In genomic region chr5:150627731-150628545, GRCh38 we compare ENCODE assay signal across 10 cellular contexts. TPM values are rescaled to one million over a fixed set of nuclear protein-coding genes. Genes with fewer than 3 reads are reported as not detected.
DNase-seq lines count a peak whose midpoint lies in the region; ATAC-seq, FAIRE-seq and TF ChIP-seq lines count a peak whose summit lies in the region.
"Had no signal": no experiment of that assay in that cellular context is flagged by ENCODE, and none has a peak within 500 bp of the region (broad histone marks: within the 10 kb centered on the region; RNA-seq: fewer than 3 reads in every experiment).

No MANE protein-coding gene starts in this region.

- H3K27ac ChIP-seq in SJSA1: peak overlapping the region; percentile 24

- no peak for ATAC-seq in stimulated activated naive CD8-positive, alpha-beta T cell treated with anti-CD3 and anti-CD28 coated beads, Interleukin-15, Interleukin-2, amounts not matched to agents 100 U/mL and 50 U/mL, for 24 hours
- ATAC-seq in GM19035 (IDR thresholded peaks at IDR 0.05; ENCODE audit: unreplicated experiment): no peak

- FAIRE-seq in GM12892 (lab: Jason Lieb, UNC): no peak

- H3K4me1 ChIP-seq in SJSA1 (replicated peaks): peaks cover 97% of the 10 kb centered on the region

- 0 out of 2 replicates have a peak, but pooled peaks cover 3% of the 10 kb centered on the region for H3K36me3 ChIP-seq in SJSA1

- H3K9me3 ChIP-seq in SJSA1 (replicated peaks): no peaks in the 10 kb centered on the region

- no peak overlapping the region for H3K4me3 ChIP-seq in SJSA1
- H3K4me3 ChIP-seq in fibroblast of the aortic adventitia (ENCODE audit: low read depth, low read length): no peak overlapping the region

- no peaks in the 10 kb centered on the region for H3K27me3 ChIP-seq in SJSA1 (replicated peaks)

- no peak for TF ChIP-seq POLR2A in GM12892 (IDR thresholded peaks at IDR 0.05; ENCODE audit: low read depth, low read length)

- DNase-seq in ELR (ENCODE audit: low read depth) (peak; percentile 62), SJSA1 (ENCODE audit: low read depth in 1 of 2, low spot score in 2 of 2) (peak in 1 of 2 experiments; percentile 72), fibroblast of the aortic adventitia (ENCODE audit: low read depth) (peak; percentile 61), renal cortical epithelial cell (ENCODE audit: low read depth) (peak; percentile 39), GM12892 (ENCODE audit: insufficient read length) (no peak), NCI-H526 treated with DMSO at 0.1 percent for 48 hours (lab: John Stamatoyannopoulos, UW) (no peak)
- DNase-seq in stimulated activated naive CD8-positive, alpha-beta T cell treated with anti-CD3 and anti-CD28 coated beads, Interleukin-15, Interleukin-2, amounts not matched to agents 100 U/mL and 50 U/mL, for 24 hours: no peak
- DNase-seq: NCI-H748 treated with DMSO at 0.1 percent for 48 hours, T-helper 2 cell had no signal

- TF ChIP-seq CTCF in fibroblast of the aortic adventitia (IDR thresholded peaks at IDR 0.05; ENCODE audit: insufficient read depth, low read length): peak; percentile 1

RNA-seq across cellular contexts. Expression of gene SYNPO, which starts 12.5 kb away (rescaled TPM):
- 3.7 and 6.5 TPM in 2 replicates for total RNA-seq in SJSA1 (2014; rRNA removed; shearing (Covaris generic))
- total RNA-seq in fibroblast of the aortic adventitia (ENCODE audit: low replicate concordance) (3.9 and 4.6 TPM in 2 replicates), renal cortical epithelial cell (3.3 and 23.1 TPM in 2 replicates)
- polyA plus RNA-seq in GM12892 (2012; ENCODE audit: missing spikeins): 18.8 TPM

RNA-seq across cellular contexts. Expression of gene MYOZ3, which starts 33.1 kb away (rescaled TPM):
- 0.82 TPM in 1 of 2 replicates, not detected in the other for total RNA-seq in SJSA1 (2014; rRNA removed; shearing (Covaris generic))
- total RNA-seq in fibroblast of the aortic adventitia (ENCODE audit: low replicate concordance) (0.16 and 0.72 TPM in 2 replicates), renal cortical epithelial cell (0.45 and 0.87 TPM in 2 replicates)
- 0.38 TPM for polyA plus RNA-seq in GM12892 (2012; ENCODE audit: missing spikeins)

Comparison
In these comparisons a context has a peak if more than half of its experiments do, and no peak if none do; other contexts are left out.
1. DNase-seq: peak in ELR (single experiment), fibroblast of the aortic adventitia (single experiment) and renal cortical epithelial cell (single experiment); none in GM12892 (single experiment), stimulated activated naive CD8-positive, alpha-beta T cell treated with anti-CD3 and anti-CD28 coated beads, Interleukin-15, Interleukin-2, amounts not matched to agents 100 U/mL and 50 U/mL, for 24 hours (single experiment) and NCI-H526 treated with DMSO at 0.1 percent for 48 hours (single experiment).